In genomic region chr14:99595524-99595923, GRCh38 we compare ENCODE assay signal across 12 cellular contexts. TPM values are rescaled to one million over a fixed set of nuclear protein-coding genes. Genes with fewer than 3 reads are reported as not detected.
DNase-seq lines count a peak whose midpoint lies in the region; ATAC-seq and TF ChIP-seq lines count a peak whose summit lies in the region.
"Had no signal": no experiment of that assay in that cellular context is flagged by ENCODE, and none has a peak within 500 bp of the region (broad histone marks: within the 10 kb centered on the region; RNA-seq: fewer than 3 reads in every experiment).

No MANE protein-coding gene starts in this region.

- peak overlapping the region; percentile 58 for H3K4me3 Mint-ChIP-seq in activated naive CD4-positive, alpha-beta T cell treated with anti-CD3 and anti-CD28 coated beads, Interleukin-2, amount 10 ng/mL, durations not matched to agents 7 days and 5 days
- H3K4me3 Mint-ChIP-seq in T-helper 17 cell: peak overlapping the region; percentile 85

- CTCF ChIA-PET in activated naive CD4-positive, alpha-beta T cell treated with anti-CD3 and anti-CD28 coated beads, Interleukin-2, amount 10 ng/mL, durations not matched to agents 7 days and 5 days (lab: Charles Lee): no interaction called here

- H3K9me3 ChIP-seq in T-helper 17 cell (ENCODE audit: control insufficient read depth, low read length, poor library complexity, severe bottlenecking) (no peaks in the 10 kb centered on the region), lower lobe of right lung (no peaks in the 10 kb centered on the region), thyroid gland (no peaks in the 10 kb centered on the region)

- H3K27ac ChIP-seq in lower lobe of right lung: peak overlapping the region; percentile 76
- H3K27ac ChIP-seq in thyroid gland: peak overlapping the region; percentile 80 to 89 (median 84)

- peaks cover 23% of the 10 kb centered on the region for H3K4me1 Mint-ChIP-seq in activated naive CD4-positive, alpha-beta T cell treated with anti-CD3 and anti-CD28 coated beads, Interleukin-2, amount 10 ng/mL, durations not matched to agents 7 days and 5 days
- peaks cover 29% of the 10 kb centered on the region for H3K4me1 Mint-ChIP-seq in T-helper 17 cell

- H3K4me1 ChIP-seq in lower lobe of right lung (peaks cover 86% of the 10 kb centered on the region), thyroid gland (peaks cover 32 to 65% of the 10 kb centered on the region in 2 donors)

- peaks cover 5% of the 10 kb centered on the region for H3K27me3 Mint-ChIP-seq in activated naive CD4-positive, alpha-beta T cell treated with anti-CD3 and anti-CD28 coated beads, Interleukin-2, amount 10 ng/mL, durations not matched to agents 7 days and 5 days
- no peaks in the 10 kb centered on the region for H3K27me3 Mint-ChIP-seq in T-helper 17 cell

- intact Hi-C loops in lower lobe of right lung (cut with DNase I) (no loop called here), thyroid gland (cut with DNase I) (no loop called here)

- no peak overlapping the region for H3K4me3 ChIP-seq in lower lobe of right lung
- H3K4me3 ChIP-seq in thyroid gland (replicated peaks in 1 of 3): no peak overlapping the region

- ATAC-seq in T-helper 17 cell (no peak), lower lobe of right lung (peak; percentile 1 to 13), HG03521 (IDR thresholded peaks at IDR 0.05; ENCODE audit: unreplicated experiment) (no peak), GM21367 (IDR thresholded peaks at IDR 0.05; ENCODE audit: unreplicated experiment) (no peak), HG02642 (IDR thresholded peaks at IDR 0.05; ENCODE audit: poor library complexity, unreplicated experiment) (no peak)

- 58 to 74% methylated on average over 6 to 7 of the region's 7 CpGs for WGBS in thyroid gland, 2 donors

- H3K36me3 ChIP-seq in lower lobe of right lung: no peaks in the 10 kb centered on the region
- no peaks in the 10 kb centered on the region for H3K36me3 ChIP-seq in thyroid gland

- TF ChIP-seq POLR2A in thyroid gland (IDR thresholded peaks at IDR 0.05): no peak

- H3K36me3 Mint-ChIP-seq in activated naive CD4-positive, alpha-beta T cell treated with anti-CD3 and anti-CD28 coated beads, Interleukin-2, amount 10 ng/mL, durations not matched to agents 7 days and 5 days: no peaks in the 10 kb centered on the region
- no peaks in the 10 kb centered on the region for H3K36me3 Mint-ChIP-seq in T-helper 17 cell (ENCODE audit: low read depth)

- H3K27me3 ChIP-seq in lower lobe of right lung (ENCODE audit: low read depth) (no peaks in the 10 kb centered on the region), thyroid gland (no peaks in the 10 kb centered on the region)

- TF ChIP-seq CTCF in lower lobe of right lung (IDR thresholded peaks at IDR 0.05) (no peak), thyroid gland (IDR thresholded peaks at IDR 0.05) (no peak)

- H3K27ac Mint-ChIP-seq in activated naive CD4-positive, alpha-beta T cell treated with anti-CD3 and anti-CD28 coated beads, Interleukin-2, amount 10 ng/mL, durations not matched to agents 7 days and 5 days: peak overlapping the region; percentile 84
- H3K27ac Mint-ChIP-seq in T-helper 17 cell: peak overlapping the region; percentile 89

- DNase-seq in activated naive CD4-positive, alpha-beta T cell treated with anti-CD3 and anti-CD28 coated beads, Interleukin-2, amount 10 ng/mL, durations not matched to agents 7 days and 5 days: no peak
- no peak for DNase-seq in activated naive CD4-positive, alpha-beta T cell treated with Interleukin-2 at 50 U/mL for 16 hours
- DNase-seq in T-helper 17 cell (no peak), lower lobe of right lung (no peak), thyroid gland (no peak)
- DNase-seq: HCEC 1CT; hippocampal formation; NCI-H1930; NK-92 treated with Interleukin-12 subunit alpha and Interleukin-12 subunit beta, amount 100 ng/mL, for 24 hours had no signal

- no peaks in the 10 kb centered on the region for H3K9me3 Mint-ChIP-seq in activated naive CD4-positive, alpha-beta T cell treated with anti-CD3 and anti-CD28 coated beads, Interleukin-2, amount 10 ng/mL, durations not matched to agents 7 days and 5 days

RNA-seq across cellular contexts. Expression of gene CCDC85C, which starts 8.5 kb away (rescaled TPM):
- total RNA-seq in T-helper 17 cell: 1 to 10 TPM; 8.3 to 9.3 TPM
- total RNA-seq in lower lobe of right lung: 15.3 TPM
- total RNA-seq in thyroid gland: 10 to 100 TPM in 3 of 4 donors, 1 to 10 TPM in 1; 8.6 to 28.3 (median 17.3) TPM

RNA-seq across cellular contexts. Expression of gene HHIPL1, which starts 49.4 kb away (rescaled TPM):
- total RNA-seq in T-helper 17 cell (under 1 TPM; 0.12 to 0.21 TPM), lower lobe of right lung (1.6 TPM), thyroid gland (1 to 10 TPM in 3 of 4 donors, under 1 TPM in 1; 0.98 to 2.7 (median 1.1) TPM)

Comparison
In these comparisons a context has a peak if more than half of its experiments do, and no peak if none do; other contexts are left out.
1. ATAC-seq: peak in lower lobe of right lung (2 of 2); none in T-helper 17 cell (single experiment), HG03521 (single experiment), GM21367 (single experiment) and HG02642 (single experiment).